ENCODE assay signal across 8 cellular contexts in the genomic region with DNA sequence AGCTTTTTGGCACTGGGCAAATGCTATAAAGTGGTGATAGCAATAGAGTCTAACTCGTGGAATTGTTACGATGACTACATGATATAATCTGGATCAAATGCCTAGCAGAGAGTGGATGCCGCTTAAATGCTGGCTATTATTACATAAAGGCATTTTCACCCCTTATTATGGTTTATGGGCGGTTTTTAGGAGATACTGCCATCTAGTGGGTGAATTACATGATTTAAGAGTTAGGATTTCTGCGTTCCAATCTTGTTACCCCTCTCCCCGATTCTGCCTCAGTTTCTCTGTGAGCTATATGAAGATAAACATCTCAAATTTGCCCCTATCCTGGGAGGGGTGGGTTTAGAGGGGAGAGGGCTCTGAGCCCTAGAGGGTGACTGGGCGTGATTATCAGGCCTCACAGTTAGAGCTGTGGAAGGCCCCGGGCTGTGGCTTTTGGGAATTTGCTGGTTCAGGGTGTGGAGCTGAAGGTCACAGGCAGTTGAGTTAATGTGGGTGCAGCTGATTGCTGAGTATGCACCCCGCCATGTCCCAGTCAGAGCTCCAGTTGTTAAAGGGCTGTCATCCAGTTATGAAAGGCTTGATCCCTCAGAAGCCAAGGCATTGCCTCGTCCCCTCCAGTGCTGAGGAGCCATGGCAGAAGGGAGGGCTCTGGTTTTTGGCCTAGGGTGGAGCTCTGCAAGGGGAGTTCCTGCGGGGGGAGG. TPM values are rescaled to one million over a fixed set of nuclear protein-coding genes. Genes with fewer than 3 reads are reported as not detected.
DNase-seq lines count a peak whose midpoint lies in the region; ATAC-seq and TF ChIP-seq lines count a peak whose summit lies in the region.

No MANE protein-coding gene starts in this region.

- POLR2A ChIA-PET in IMR-90 (lab: Charles Lee; ENCODE audit: unreplicated experiment) (no interaction called here), T-cell (lab: Charles Lee) (interaction anchor here in 1 of 2 donors (0.6 to 0.7 kb wide), 2 partner anchors 54 to 247 kb away, joined by 3 to 5 read pairs; no protein-coding TSS in a partner anchor)

- H3K56ac ChIP-seq in IMR-90 (ENCODE audit: extremely low read depth, insufficient read depth, low read length), result no peak overlapping the region

- H3K9me3 ChIP-seq in IMR-90 (ENCODE audit: control insufficient read depth, insufficient read depth, low read length) (no peaks in the 10 kb centered on the region), gastroesophageal sphincter (no peaks in the 10 kb centered on the region)

- no peak overlapping the region for H3K23ac ChIP-seq in IMR-90 (ENCODE audit: low read depth, low read length)

- H3K4me1 ChIP-seq in IMR-90 (ENCODE audit: control insufficient read depth, insufficient read depth, low read length) (peaks cover 2% of the 10 kb centered on the region; the same call in 1 of the 2 replicates), gastroesophageal sphincter (peaks cover 0 to 8% (median 0%) of the 10 kb centered on the region in 3 donors)

- H2BK5ac ChIP-seq in IMR-90 (ENCODE audit: low read depth, low read length, poor library complexity, severe bottlenecking), result no peak overlapping the region

- intact Hi-C loops in Calu3 (cut with micrococcal nuclease; ENCODE audit: unreplicated experiment) (no loop called here), IMR-90 (cut with micrococcal nuclease) (loop anchor here (1.0 kb wide), 2 partner anchors 31 to 84 kb away; partner anchors contain the start of gene C1S)

- no peak overlapping the region for H2AK9ac ChIP-seq in IMR-90 (replicated peaks; ENCODE audit: low read depth, low read length, poor library complexity)

- no peak overlapping the region for H3K18ac ChIP-seq in IMR-90 (ENCODE audit: low read depth, low read length)

- H3K79me1 ChIP-seq in IMR-90 (ENCODE audit: low read depth in 1 of 2, low read length in 2 of 2), result no peaks in the 10 kb centered on the region

- H2BK120ac ChIP-seq in IMR-90 (ENCODE audit: low read depth, low read length), result no peak overlapping the region

- no peak overlapping the region for H2BK20ac ChIP-seq in IMR-90 (ENCODE audit: low read depth, low read length)

- TF ChIP-seq POLR2A in IMR-90 (IDR thresholded peaks at IDR 0.05; ENCODE audit: low read depth, low read length), result no peak
- TF ChIP-seq POLR2A in gastroesophageal sphincter (IDR thresholded peaks at IDR 0.05), result no peak

- H3K9me1 ChIP-seq in IMR-90 (ENCODE audit: insufficient read depth, low read length), result no peaks in the 10 kb centered on the region

- peak; percentile 48 for TF ChIP-seq RAD21 in IMR-90 (IDR thresholded peaks at IDR 0.05; ENCODE audit: low read length)

- no peak overlapping the region for H2AK5ac ChIP-seq in IMR-90 (ENCODE audit: low read depth, low read length)

- H3K27ac Mint-ChIP-seq in Calu3 (ENCODE audit: unreplicated experiment) (no peak overlapping the region), T-cell (no peak overlapping the region)

- H3K27me3 ChIP-seq in IMR-90 (ENCODE audit: control insufficient read depth, insufficient read depth, low read length) (no peaks in the 10 kb centered on the region), gastroesophageal sphincter (no peaks in the 10 kb centered on the region)

- no peak overlapping the region for H4K91ac ChIP-seq in IMR-90 (ENCODE audit: insufficient read depth, low read depth, low read length)

- dilution Hi-C loops in IMR-90 (cut with HindIII; ENCODE audit: low sequenced_read_pairs, unreplicated experiment), result no loop called here

- WGBS in IMR-90 (ENCODE audit: extremely low coverage in 2 of 2, insufficient read length in 1 of 2), 2 experiments, result no CpG with 5 or more reads among the region's 11 CpGs
- 25 to 32% methylated on average over 7 to 8 of the region's 11 CpGs for WGBS in gastroesophageal sphincter (ENCODE audit: low coverage in 1 of 2), 2 donors

- TF ChIP-seq EP300 in gastroesophageal sphincter (IDR thresholded peaks at IDR 0.05), result no peak

- no peak overlapping the region for H4K8ac ChIP-seq in IMR-90 (ENCODE audit: low read depth in 2 of 2, low read length in 2 of 2)

- H4K20me1 ChIP-seq in IMR-90 (ENCODE audit: insufficient read depth, low read length), result 0 out of 2 replicates have a peak, but pooled peaks cover 3% of the 10 kb centered on the region

- H3K4me1 Mint-ChIP-seq in Calu3 (ENCODE audit: low read depth, unreplicated experiment) (no peaks in the 10 kb centered on the region), T-cell (peaks cover 0 to 10% (median 2%) of the 10 kb centered on the region in 3 donors)

- in situ Hi-C loops in IMR-90 (cut with MboI; ENCODE audit: low sequenced_read_pairs), result no loop called here

- no peak overlapping the region for H3K9ac ChIP-seq in IMR-90 (ENCODE audit: low read depth, low read length)

- no peak overlapping the region for H4K5ac ChIP-seq in IMR-90 (ENCODE audit: low read depth, low read length)

- H3K36me3 Mint-ChIP-seq in Calu3 (ENCODE audit: insufficient read depth, unreplicated experiment), result peaks cover 5% of the 10 kb centered on the region
- peaks cover 54% of the 10 kb centered on the region for H3K36me3 Mint-ChIP-seq in T-cell

- TF ChIP-seq CTCF in Calu3 (IDR thresholded peaks at IDR 0.05; ENCODE audit: unreplicated experiment) (peak; percentile 37), IMR-90 (conservative IDR thresholded peaks at IDR 0.05; ENCODE audit: low read depth, low read length) (peak; percentile 58), gastroesophageal sphincter (IDR thresholded peaks at IDR 0.05) (peak in 3 of 4 experiments; percentile 45 to 58 (median 45))

- no peak overlapping the region for H3K14ac ChIP-seq in IMR-90 (replicated peaks; ENCODE audit: low read depth, low read length)

- no peak overlapping the region for H2BK15ac ChIP-seq in IMR-90 (ENCODE audit: low read depth, low read length)

- H3K27me3 Mint-ChIP-seq in Calu3 (ENCODE audit: unreplicated experiment) (no peaks in the 10 kb centered on the region), T-cell (no peaks in the 10 kb centered on the region)

- ATAC-seq in IMR-90 (ENCODE audit: low read depth), result peak; percentile 57
- ATAC-seq in T-cell (replicated peaks in 1 of 4), result peak in 3 of 4 experiments; percentile 39 to 51 (median 41)
- ATAC-seq in gastroesophageal sphincter, result peak; percentile 45
- no peak for ATAC-seq in HG03039 (IDR thresholded peaks at IDR 0.05; ENCODE audit: unreplicated experiment)
- ATAC-seq in HG03159 (IDR thresholded peaks at IDR 0.05; ENCODE audit: unreplicated experiment), result no peak

- peaks cover 42% of the 10 kb centered on the region for H3K36me3 ChIP-seq in IMR-90 (ENCODE audit: control insufficient read depth, insufficient read depth, low read length)
- H3K36me3 ChIP-seq in gastroesophageal sphincter, result peaks cover 0 to 72% of the 10 kb centered on the region in 2 donors

- H2AFZ ChIP-seq in IMR-90 (replicated peaks; ENCODE audit: low read length, poor library complexity), result peak overlapping the region; percentile 56

- CTCF ChIA-PET in Calu3 (lab: Charles Lee) (interaction anchor here (0.7 kb wide), 1 partner anchor 28 kb away, joined by 4 read pairs; no protein-coding TSS in a partner anchor), IMR-90 (lab: Yijun Ruan, JAX) (interaction anchor here (1.0 to 1.6 kb wide), 4 partner anchors 17 to 84 kb away, joined by 3 to 6 read pairs (median 3); partner anchors contain the start of gene C1S), T-cell (lab: Charles Lee) (interaction anchor here (0.6 to 1.6 kb wide), 4 partner anchors 37 to 763 kb away, joined by 3 to 6 read pairs (median 4); no protein-coding TSS in a partner anchor)

- H3K4me3 Mint-ChIP-seq in Calu3 (ENCODE audit: low read depth, unreplicated experiment) (no peak overlapping the region), T-cell (no peak overlapping the region)

- H3K4ac ChIP-seq in IMR-90 (ENCODE audit: low read depth, low read length), result no peak overlapping the region

- H3K27ac ChIP-seq in IMR-90 (ENCODE audit: insufficient read depth, low read length) (no peak overlapping the region), gastroesophageal sphincter (peak overlapping the region in 1 of 4 donors; percentile 32)

- no peak for DNase-seq in Calu3
- peak; percentile 40 for DNase-seq in IMR-90
- no peak for DNase-seq in T-cell
- peak; percentile 39 for DNase-seq in renal cortical epithelial cell (ENCODE audit: low read depth)
- DNase-seq in activated T-cell treated with anti-CD3 and anti-CD28 coated beads, Interleukin-2, amount 50 U/mL, for 48 hours, result no peak

- BruUV-seq in Calu3 (replicated peaks; lab: Mats Ljungman, UMichigan) (no TSS peak), IMR-90 (replicated peaks; lab: Mats Ljungman, UMichigan) (no TSS peak)

- H3K4me2 ChIP-seq in IMR-90 (ENCODE audit: low read depth, low read length), result no peak overlapping the region

- H3K4me3 ChIP-seq in IMR-90 (ENCODE audit: insufficient read depth, low read depth, low read length) (no peak overlapping the region), gastroesophageal sphincter (no peak overlapping the region)

- H3K9me3 Mint-ChIP-seq in Calu3 (ENCODE audit: low read depth, unreplicated experiment), result no peaks in the 10 kb centered on the region
- no peaks in the 10 kb centered on the region for H3K9me3 Mint-ChIP-seq in T-cell

RNA-seq across cellular contexts. Expression of gene CLSTN3, which starts 14.4 kb away (rescaled TPM):
- total RNA-seq in Calu3 (2022), result 37.5 and 48.1 TPM in 2 replicates
- total RNA-seq in IMR-90 (2012; rRNA removed), result 4.1 and 5.3 TPM in 2 replicates
- polyA plus RNA-seq in IMR-90 (2012; rRNA removed), result 14.5 and 16.4 TPM in 2 replicates
- polyA plus RNA-seq in IMR-90 (2012; cell fraction: cytosol; rRNA removed), result 18.2 and 22.0 TPM in 2 replicates
- 118 and 208 TPM in 2 replicates for polyA plus RNA-seq in IMR-90 (2012; cell fraction: nucleus; rRNA removed; ENCODE audit: low replicate concordance)
- 10 to 100 TPM; 29.0 to 50.0 (median 41.5) TPM for total RNA-seq in T-cell
- total RNA-seq in gastroesophageal sphincter, result 10 to 100 TPM; 13.9 to 34.3 (median 17.4) TPM
- 34.6 and 106 TPM in 2 replicates for total RNA-seq in renal cortical epithelial cell

RNA-seq across cellular contexts. Expression of gene RBP5, which starts 15.9 kb away (rescaled TPM):
- total RNA-seq in Calu3 (2022) (0.81 and 2.3 TPM in 2 replicates), IMR-90 (2012; rRNA removed) (not detected in 2 replicates), T-cell (under 1 TPM in 3 of 5 donors, not detected in 2; 0.26 to 0.70 (median 0.59) TPM), gastroesophageal sphincter (1 to 10 TPM in 1 of 4 donors, under 1 TPM in 1, not detected in 2; 0.58 to 1.1 TPM), renal cortical epithelial cell (1.1 TPM in 1 of 2 replicates, not detected in the other)
- 0.15 TPM in 1 of 2 replicates, not detected in the other for polyA plus RNA-seq in IMR-90 (2012; rRNA removed)
- not detected in 2 replicates for polyA plus RNA-seq in IMR-90 (2012; cell fraction: cytosol; rRNA removed)
- polyA plus RNA-seq in IMR-90 (2012; cell fraction: nucleus; rRNA removed; ENCODE audit: low replicate concordance), result 0.38 and 1.1 TPM in 2 replicates

RNA-seq across cellular contexts. Expression of gene C1RL, which starts 35.6 kb away (rescaled TPM):
- 43.2 and 43.4 TPM in 2 replicates for total RNA-seq in Calu3 (2022)
- total RNA-seq in IMR-90 (2012; rRNA removed), result 7.5 and 9.1 TPM in 2 replicates
- 12.0 and 12.3 TPM in 2 replicates for polyA plus RNA-seq in IMR-90 (2012; rRNA removed)
- 4.2 and 12.6 TPM in 2 replicates for polyA plus RNA-seq in IMR-90 (2012; cell fraction: cytosol; rRNA removed)
- polyA plus RNA-seq in IMR-90 (2012; cell fraction: nucleus; rRNA removed; ENCODE audit: low replicate concordance), result 18.0 and 18.4 TPM in 2 replicates
- total RNA-seq in T-cell, result 10 to 100 TPM; 18.1 to 36.6 (median 30.8) TPM
- 100 to 1,000 TPM in 2 of 4 donors, 10 to 100 TPM in 2; 85.9 to 181 (median 103) TPM for total RNA-seq in gastroesophageal sphincter
- 31.4 and 68.7 TPM in 2 replicates for total RNA-seq in renal cortical epithelial cell

RNA-seq across cellular contexts. Expression of gene PEX5, which starts 44.9 kb away (rescaled TPM):
- 36.8 and 36.9 TPM in 2 replicates for total RNA-seq in Calu3 (2022)
- total RNA-seq in IMR-90 (2012; rRNA removed), result 18.3 and 18.6 TPM in 2 replicates
- 13.6 and 14.4 TPM in 2 replicates for polyA plus RNA-seq in IMR-90 (2012; rRNA removed)
- polyA plus RNA-seq in IMR-90 (2012; cell fraction: cytosol; rRNA removed), result 11.5 and 15.3 TPM in 2 replicates
- polyA plus RNA-seq in IMR-90 (2012; cell fraction: nucleus; rRNA removed; ENCODE audit: low replicate concordance), result 15.5 and 16.8 TPM in 2 replicates
- 10 to 100 TPM; 24.0 to 44.5 (median 31.1) TPM for total RNA-seq in T-cell
- 10 to 100 TPM; 36.8 to 53.2 (median 47.4) TPM for total RNA-seq in gastroesophageal sphincter
- total RNA-seq in renal cortical epithelial cell, result 24.8 and 36.5 TPM in 2 replicates

RNA-seq across cellular contexts. Expression of gene C1R, which starts 52.3 kb away (rescaled TPM):
- 7.6 and 7.9 TPM in 2 replicates for total RNA-seq in Calu3 (2022)
- 19.4 and 38.4 TPM in 2 replicates for total RNA-seq in IMR-90 (2012; rRNA removed)
- polyA plus RNA-seq in IMR-90 (2012; rRNA removed), result 153 and 165 TPM in 2 replicates
- polyA plus RNA-seq in IMR-90 (2012; cell fraction: cytosol; rRNA removed), result 93.2 and 225 TPM in 2 replicates
- 86.8 and 97.2 TPM in 2 replicates for polyA plus RNA-seq in IMR-90 (2012; cell fraction: nucleus; rRNA removed; ENCODE audit: low replicate concordance)
- 1 to 10 TPM; 2.2 to 5.9 (median 3.6) TPM for total RNA-seq in T-cell
- 100 to 1,000 TPM; 330 to 846 (median 620) TPM for total RNA-seq in gastroesophageal sphincter
- 4.2 and 82.9 TPM in 2 replicates for total RNA-seq in renal cortical epithelial cell

Comparison
In these comparisons a context has a peak if more than half of its experiments do, and no peak if none do; other contexts are left out.
1. DNase-seq: peak in IMR-90 (single experiment) and renal cortical epithelial cell (single experiment); none in Calu3 (single experiment), T-cell (0 of 34) and activated T-cell treated with anti-CD3 and anti-CD28 coated beads, Interleukin-2, amount 50 U/mL, for 48 hours (0 of 2).
2. ATAC-seq: peak in IMR-90 (single experiment), T-cell (3 of 4) and gastroesophageal sphincter (single experiment); none in HG03039 (single experiment) and HG03159 (single experiment).
3. Peak in every context shown above with its lines, with median percentiles within 50 percentile points of each other: CTCF ChIP-seq.